In the genomic region with DNA sequence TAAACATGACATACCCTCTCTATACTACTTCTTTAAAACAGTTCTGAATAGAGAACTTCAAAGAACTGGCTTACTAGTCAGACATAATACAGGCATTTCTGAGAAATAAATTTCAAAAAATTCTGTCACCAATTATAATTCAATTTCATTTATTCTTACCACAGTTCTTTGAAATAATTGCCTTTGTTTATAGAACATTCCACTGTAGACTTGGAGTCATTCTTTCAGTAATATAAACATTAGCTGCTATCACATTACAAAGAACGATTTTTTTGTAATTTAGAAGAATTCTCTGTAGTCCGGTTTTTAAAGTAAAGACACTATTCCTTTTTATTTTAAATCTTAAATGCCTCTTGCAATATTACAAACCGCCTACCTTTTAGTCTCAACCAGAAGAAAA, we compare ENCODE assay signal across 14 cellular contexts.
DNase-seq lines count a peak whose midpoint lies in the region; ATAC-seq and TF ChIP-seq lines count a peak whose summit lies in the region.
"Had no signal": no experiment of that assay in that cellular context is flagged by ENCODE, and none has a peak within 500 bp of the region (broad histone marks: within the 10 kb centered on the region; RNA-seq: fewer than 3 reads in every experiment).

No MANE protein-coding gene starts in this region.

- H3K9me3 ChIP-seq in IMR-90 (ENCODE audit: control insufficient read depth, insufficient read depth, low read length) (no peaks in the 10 kb centered on the region), skeletal muscle satellite cell (replicated peaks; ENCODE audit: low read length) (no peaks in the 10 kb centered on the region)
- H3K9me3 ChIP-seq: BLaER1, Caco-2 had no signal

- H3K36me3 ChIP-seq in IMR-90 (ENCODE audit: control insufficient read depth, insufficient read depth, low read length) (no peaks in the 10 kb centered on the region), skeletal muscle satellite cell (ENCODE audit: insufficient read depth, low read length) (no peaks in the 10 kb centered on the region), mesendoderm (ENCODE audit: control insufficient read depth, insufficient read depth, low read length) (no peaks in the 10 kb centered on the region)
- H3K36me3 ChIP-seq: BLaER1 had no signal

- H2BK120ac ChIP-seq in IMR-90 (ENCODE audit: low read depth, low read length) (no peak overlapping the region), mesendoderm (ENCODE audit: low read depth, low read length) (no peak overlapping the region)

- H3K27ac Mint-ChIP-seq in chondrocyte (ENCODE audit: unreplicated experiment), result peak overlapping the region; percentile 85
- H3K27ac Mint-ChIP-seq in activated CD4-positive, alpha-beta T cell treated with anti-CD3 and anti-CD28 coated beads, Interleukin-2, amount 10 ng/mL, durations not matched to agents 7 days and 5 days, result no peak overlapping the region
- H3K27ac Mint-ChIP-seq: CD8-positive, alpha-beta memory T cell; GM23338 had no signal

- no peaks in the 10 kb centered on the region for H3K27me3 Mint-ChIP-seq in chondrocyte (ENCODE audit: low read depth)
- H3K27me3 Mint-ChIP-seq in activated CD4-positive, alpha-beta T cell treated with anti-CD3 and anti-CD28 coated beads, Interleukin-2, amount 10 ng/mL, durations not matched to agents 7 days and 5 days, result no peaks in the 10 kb centered on the region
- H3K27me3 Mint-ChIP-seq: CD8-positive, alpha-beta memory T cell had no signal

- no peak for TF ChIP-seq RAD21 in IMR-90 (IDR thresholded peaks at IDR 0.05; ENCODE audit: low read length)

- no peaks in the 10 kb centered on the region for H3K9me1 ChIP-seq in IMR-90 (ENCODE audit: insufficient read depth, low read length)

- TF ChIP-seq CTCF in IMR-90 (conservative IDR thresholded peaks at IDR 0.05; ENCODE audit: low read depth, low read length) (no peak), chondrocyte (IDR thresholded peaks at IDR 0.05) (no peak)

- no peak overlapping the region for H3K4me3 ChIP-seq in IMR-90 (ENCODE audit: insufficient read depth, low read depth, low read length)
- H3K4me3 ChIP-seq in skeletal muscle satellite cell (ENCODE audit: low read length), result no peak overlapping the region
- no peak overlapping the region for H3K4me3 ChIP-seq in mesendoderm (ENCODE audit: low read length)
- H3K4me3 ChIP-seq: BLaER1, GM23338 had no signal

- no peak overlapping the region for H2BK20ac ChIP-seq in IMR-90 (ENCODE audit: low read depth, low read length)

- H3K18ac ChIP-seq in IMR-90 (ENCODE audit: low read depth, low read length) (no peak overlapping the region), mesendoderm (ENCODE audit: low read length) (no peak overlapping the region)

- H4K5ac ChIP-seq in IMR-90 (ENCODE audit: low read depth, low read length) (no peak overlapping the region), mesendoderm (ENCODE audit: low read length) (no peak overlapping the region)

- in situ Hi-C loops in IMR-90 (cut with MboI; ENCODE audit: low sequenced_read_pairs), result no loop called here

- H2BK15ac ChIP-seq in IMR-90 (ENCODE audit: low read depth, low read length) (no peak overlapping the region), mesendoderm (replicated peaks; ENCODE audit: low read depth) (no peak overlapping the region)

- no peak overlapping the region for H3K23ac ChIP-seq in IMR-90 (ENCODE audit: low read depth, low read length)
- no peak overlapping the region for H3K23ac ChIP-seq in mesendoderm (ENCODE audit: low read length)

- no peak overlapping the region for H3K27ac ChIP-seq in IMR-90 (ENCODE audit: insufficient read depth, low read length)
- no peak overlapping the region for H3K27ac ChIP-seq in mesendoderm (ENCODE audit: low read depth, low read length)
- H3K27ac ChIP-seq: BLaER1 had no signal

- no peaks in the 10 kb centered on the region for H3K79me2 ChIP-seq in mesendoderm (ENCODE audit: control insufficient read depth, insufficient read depth, low read length)

- H2AK9ac ChIP-seq in IMR-90 (replicated peaks; ENCODE audit: low read depth, low read length, poor library complexity), result no peak overlapping the region

- DNase-seq in IMR-90 (peak; percentile 19), chondrocyte (ENCODE audit: low spot score) (no peak), fibroblast of peridontal ligament (ENCODE audit: extremely low read depth) (peak; percentile 51), occipital lobe (lab: John Stamatoyannopoulos, UW) (no peak), mesendoderm (no peak)
- no peak for DNase-seq in activated CD4-positive, alpha-beta T cell treated with anti-CD3 and anti-CD28 coated beads, Interleukin-2, amount 10 ng/mL, durations not matched to agents 7 days and 5 days
- DNase-seq: Caco-2; CD8-positive, alpha-beta memory T cell; DND-41; H7 had no signal

- POLR2A ChIA-PET in IMR-90 (lab: Charles Lee; ENCODE audit: unreplicated experiment), result no interaction called here
- POLR2A ChIA-PET in activated CD4-positive, alpha-beta T cell treated with anti-CD3 and anti-CD28 coated beads, Interleukin-2, amount 10 ng/mL, durations not matched to agents 7 days and 5 days (lab: Charles Lee), result no interaction called here

- no CpG with 5 or more reads among the region's 3 CpGs for WGBS in IMR-90 (ENCODE audit: extremely low coverage in 2 of 2, insufficient read length in 1 of 2), 2 experiments
- WGBS in mesendoderm (ENCODE audit: extremely low coverage, insufficient coverage, low lambda C conversion rate), result no CpG with 5 or more reads among the region's 3 CpGs

- H3K56ac ChIP-seq in IMR-90 (ENCODE audit: extremely low read depth, insufficient read depth, low read length) (no peak overlapping the region), mesendoderm (ENCODE audit: low read length) (no peak overlapping the region)

- no peak for TF ChIP-seq POLR2A in IMR-90 (IDR thresholded peaks at IDR 0.05; ENCODE audit: low read depth, low read length)

- H3K4me1 ChIP-seq in IMR-90 (ENCODE audit: control insufficient read depth, insufficient read depth, low read length) (no peaks in the 10 kb centered on the region), skeletal muscle satellite cell (ENCODE audit: control insufficient read depth, insufficient read depth, low read length) (peaks cover 33% of the 10 kb centered on the region), mesendoderm (ENCODE audit: control insufficient read depth, low read depth, low read length) (no peaks in the 10 kb centered on the region)
- H3K4me1 ChIP-seq: BLaER1, Caco-2 had no signal

- no peak overlapping the region for H4K91ac ChIP-seq in IMR-90 (ENCODE audit: insufficient read depth, low read depth, low read length)

- H4K8ac ChIP-seq in IMR-90 (ENCODE audit: low read depth in 2 of 2, low read length in 2 of 2) (no peak overlapping the region), mesendoderm (ENCODE audit: low read depth, low read length) (no peak overlapping the region)

- peaks cover 3% of the 10 kb centered on the region for H3K9me3 Mint-ChIP-seq in chondrocyte (ENCODE audit: low read depth)
- no peaks in the 10 kb centered on the region for H3K9me3 Mint-ChIP-seq in activated CD4-positive, alpha-beta T cell treated with anti-CD3 and anti-CD28 coated beads, Interleukin-2, amount 10 ng/mL, durations not matched to agents 7 days and 5 days

- H3K14ac ChIP-seq in IMR-90 (replicated peaks; ENCODE audit: low read depth, low read length), result no peak overlapping the region

- peak; percentile 14; the same call in 1 of the 2 replicates for ATAC-seq in IMR-90 (ENCODE audit: low read depth)
- ATAC-seq in GM21423 (IDR thresholded peaks at IDR 0.05; ENCODE audit: unreplicated experiment), result no peak
- ATAC-seq: GM23338 had no signal

- CTCF ChIA-PET in IMR-90 (lab: Yijun Ruan, JAX), result no interaction called here
- CTCF ChIA-PET in activated CD4-positive, alpha-beta T cell treated with anti-CD3 and anti-CD28 coated beads, Interleukin-2, amount 10 ng/mL, durations not matched to agents 7 days and 5 days (lab: Charles Lee), result no interaction called here

- H2BK5ac ChIP-seq in IMR-90 (ENCODE audit: low read depth, low read length, poor library complexity, severe bottlenecking) (peak overlapping the region; percentile 61), mesendoderm (ENCODE audit: low read length) (no peak overlapping the region)

- no peaks in the 10 kb centered on the region for H3K27me3 ChIP-seq in IMR-90 (ENCODE audit: control insufficient read depth, insufficient read depth, low read length)
- no peaks in the 10 kb centered on the region for H3K27me3 ChIP-seq in skeletal muscle satellite cell (ENCODE audit: control insufficient read depth, insufficient read depth, low read length)
- no peaks in the 10 kb centered on the region for H3K27me3 ChIP-seq in mesendoderm (ENCODE audit: insufficient read depth, low read length, poor library complexity)
- H3K27me3 ChIP-seq: BLaER1 had no signal

- intact Hi-C loops in IMR-90 (cut with micrococcal nuclease), result loop anchor here (1.0 to 5.0 kb wide), 2 partner anchors 37 to 147 kb away; no protein-coding TSS in a partner anchor

- H2AFZ ChIP-seq in IMR-90 (replicated peaks; ENCODE audit: low read length, poor library complexity), result no peak overlapping the region
- H2AFZ ChIP-seq: GM23338 had no signal

- H3K4ac ChIP-seq in IMR-90 (ENCODE audit: low read depth, low read length) (no peak overlapping the region), mesendoderm (ENCODE audit: low read depth, low read length) (no peak overlapping the region)

- peaks cover 65% of the 10 kb centered on the region for H3K4me1 Mint-ChIP-seq in chondrocyte (ENCODE audit: low read depth)
- no peaks in the 10 kb centered on the region for H3K4me1 Mint-ChIP-seq in activated CD4-positive, alpha-beta T cell treated with anti-CD3 and anti-CD28 coated beads, Interleukin-2, amount 10 ng/mL, durations not matched to agents 7 days and 5 days
- H3K4me1 Mint-ChIP-seq: CD8-positive, alpha-beta memory T cell had no signal

- peaks cover 2% of the 10 kb centered on the region for H3K36me3 Mint-ChIP-seq in chondrocyte (ENCODE audit: low read depth)
- H3K36me3 Mint-ChIP-seq in activated CD4-positive, alpha-beta T cell treated with anti-CD3 and anti-CD28 coated beads, Interleukin-2, amount 10 ng/mL, durations not matched to agents 7 days and 5 days (ENCODE audit: low read depth), result no peaks in the 10 kb centered on the region
- H3K36me3 Mint-ChIP-seq: CD8-positive, alpha-beta memory T cell had no signal

- no peaks in the 10 kb centered on the region for H4K20me1 ChIP-seq in IMR-90 (ENCODE audit: insufficient read depth, low read length)
- H4K20me1 ChIP-seq: BLaER1 had no signal

- H2AK5ac ChIP-seq in IMR-90 (ENCODE audit: low read depth, low read length), result no peak overlapping the region
- no peak overlapping the region for H2AK5ac ChIP-seq in mesendoderm (ENCODE audit: low read length)

- H3K4me3 Mint-ChIP-seq in chondrocyte (ENCODE audit: unreplicated experiment), result peak overlapping the region; percentile 43
- no peak overlapping the region for H3K4me3 Mint-ChIP-seq in activated CD4-positive, alpha-beta T cell treated with anti-CD3 and anti-CD28 coated beads, Interleukin-2, amount 10 ng/mL, durations not matched to agents 7 days and 5 days
- H3K4me3 Mint-ChIP-seq: CD8-positive, alpha-beta memory T cell; GM23338 had no signal

- dilution Hi-C loops in IMR-90 (cut with HindIII; ENCODE audit: low sequenced_read_pairs, unreplicated experiment), result no loop called here

- H3K79me1 ChIP-seq in IMR-90 (ENCODE audit: low read depth in 1 of 2, low read length in 2 of 2) (no peaks in the 10 kb centered on the region), mesendoderm (ENCODE audit: low read length) (no peaks in the 10 kb centered on the region)

- H3K9ac ChIP-seq in IMR-90 (ENCODE audit: low read depth, low read length) (no peak overlapping the region), skeletal muscle satellite cell (ENCODE audit: low read depth, low read length) (no peak overlapping the region), mesendoderm (ENCODE audit: low read length) (no peak overlapping the region)
- H3K9ac ChIP-seq: BLaER1 had no signal

- BruUV-seq in IMR-90 (replicated peaks; lab: Mats Ljungman, UMichigan), result no TSS peak

- no peak overlapping the region; the same call in 1 of the 2 replicates for H3K4me2 ChIP-seq in IMR-90 (ENCODE audit: low read depth, low read length)
- H3K4me2 ChIP-seq in skeletal muscle satellite cell (ENCODE audit: low read length), result peak overlapping the region; percentile 34
- no peak overlapping the region for H3K4me2 ChIP-seq in mesendoderm (ENCODE audit: low read length)
- H3K4me2 ChIP-seq: BLaER1, GM23338 had no signal

Comparison
In these comparisons a context has a peak if more than half of its experiments do, and no peak if none do; other contexts are left out.
1. DNase-seq: peak in IMR-90 (single experiment) and fibroblast of peridontal ligament (single experiment); none in chondrocyte (single experiment), occipital lobe (single experiment), mesendoderm (single experiment) and activated CD4-positive, alpha-beta T cell treated with anti-CD3 and anti-CD28 coated beads, Interleukin-2, amount 10 ng/mL, durations not matched to agents 7 days and 5 days (single experiment).